In genomic region chr21:35252831-35253230, GRCh38 we compare ENCODE assay signal across 13 cellular contexts.
DNase-seq lines count a peak whose midpoint lies in the region; ATAC-seq and TF ChIP-seq lines count a peak whose summit lies in the region.
"Had no signal": no experiment of that assay in that cellular context is flagged by ENCODE, and none has a peak within 500 bp of the region (broad histone marks: within the 10 kb centered on the region; RNA-seq: fewer than 3 reads in every experiment).

No MANE protein-coding gene starts in this region.

- peak; percentile 13 to 31 for DNase-seq in stimulated activated CD4-positive, alpha-beta T cell treated with anti-CD3 and anti-CD28 coated beads, Interleukin-2, amount 100 ng/mL, for 24 hours
- DNase-seq in stimulated activated CD4-positive, alpha-beta T cell treated with anti-CD3 and anti-CD28 coated beads, Interleukin-4, amount 100 ng/mL, for 4 hours, result no peak
- peak; percentile 83 for DNase-seq in RPMI7951 (ENCODE audit: low read depth)
- peak; percentile 9 for DNase-seq in glomerular visceral epithelial cell (ENCODE audit: extremely low spot score)
- DNase-seq in spleen, result no peak
- no peak for DNase-seq in MV-4-11 (lab: John Stamatoyannopoulos, UW)
- no peak for DNase-seq in NCI-H128 (lab: John Stamatoyannopoulos, UW; ENCODE audit: unreplicated experiment)
- DNase-seq: C1 segment of cervical spinal cord, DND-41, KG1, NCI-H187 treated with DMSO at 0.1 percent for 48 hours, nucleus accumbens had no signal

- WGBS in spleen, 5 donors, result 64 to 80% (median 72%) methylated on average over 2 of the region's 2 CpGs

- H3K4me3 ChIP-seq in spleen, result no peak overlapping the region

- TF ChIP-seq CTCF in spleen (IDR thresholded peaks at IDR 0.05 in 8 of 11, conservative IDR thresholded peaks at IDR 0.05 in 3 of 11), result no peak

- intact Hi-C loops in spleen (cut with DNase I; ENCODE audit: low total_unique reads), result no loop called here

- no peaks in the 10 kb centered on the region for H3K36me3 ChIP-seq in spleen

- H3K27ac ChIP-seq in spleen, result no peak overlapping the region

- no peak for TF ChIP-seq POLR2A in spleen (IDR thresholded peaks at IDR 0.05)

- no peak for ATAC-seq in HG03439 (IDR thresholded peaks at IDR 0.05; ENCODE audit: unreplicated experiment)

- H3K4me1 ChIP-seq in spleen, result no peaks in the 10 kb centered on the region

- H3K27me3 ChIP-seq in spleen (replicated peaks in 1 of 7), result no peaks in the 10 kb centered on the region

- peaks cover 0 to 14% (median 11%) of the 10 kb centered on the region in 8 donors for H3K9me3 ChIP-seq in spleen

Comparison
In these comparisons a context has a peak if more than half of its experiments do, and no peak if none do; other contexts are left out.
1. DNase-seq: peak in stimulated activated CD4-positive, alpha-beta T cell treated with anti-CD3 and anti-CD28 coated beads, Interleukin-2, amount 100 ng/mL, for 24 hours (2 of 2), RPMI7951 (single experiment) and glomerular visceral epithelial cell (single experiment); none in stimulated activated CD4-positive, alpha-beta T cell treated with anti-CD3 and anti-CD28 coated beads, Interleukin-4, amount 100 ng/mL, for 4 hours (0 of 2), spleen (single experiment), MV-4-11 (single experiment) and NCI-H128 (single experiment).